Comparison of ENCODE assay signal across 19 cellular contexts in genomic region chrX:151176351-151176750, GRCh38. TPM values are rescaled to one million over a fixed set of nuclear protein-coding genes. Genes with fewer than 3 reads are reported as not detected.
DNase-seq lines count a peak whose midpoint lies in the region; ATAC-seq and TF ChIP-seq lines count a peak whose summit lies in the region.
"Had no signal": no experiment of that assay in that cellular context is flagged by ENCODE, and none has a peak within 500 bp of the region (broad histone marks: within the 10 kb centered on the region; RNA-seq: fewer than 3 reads in every experiment).

GPR50 (plus strand) TSS chrX:151176584; CDS start chrX:151176722, 138 bp downstream.

- H3K4me3 ChIP-seq in endodermal cell (ENCODE audit: low read length) (peak within 1 kb of the TSS; percentile 76), neuron (ENCODE audit: low read length) (no peak within 1 kb of the TSS)
- H3K4me3 ChIP-seq: GM23248 had no signal

- H3K4me3 Mint-ChIP-seq in endodermal cell: peak within 1 kb of the TSS; percentile 55
- peak within 1 kb of the TSS in 3 of 10 donors; percentile 26 to 68 (median 27) for H3K4me3 Mint-ChIP-seq in naive thymus-derived CD8-positive, alpha-beta T cell
- H3K4me3 Mint-ChIP-seq: central memory CD8-positive, alpha-beta T cell; natural killer cell; T-helper 1 cell treated with Interleukin-12 subunit alpha and Interleukin-12 subunit beta and Interleukin-4 antibody, amounts not matched to agents 30 μg/mL and 1 μg/mL, for 36 hours had no signal

- H3K27me3 Mint-ChIP-seq in endodermal cell (ENCODE audit: insufficient read depth): peaks cover 97% of the 10 kb centered on the region
- peaks cover 20 to 65% (median 36%) of the 10 kb centered on the region in 5 donors for H3K27me3 Mint-ChIP-seq in naive thymus-derived CD8-positive, alpha-beta T cell

- DNase-seq in NCI-H2107 (lab: John Stamatoyannopoulos, UW) (peak; percentile 43), endodermal cell (no peak), NCI-H1694 (lab: John Stamatoyannopoulos, UW) (no peak), activated gamma-delta T cell treated with Interleukin-2 at 50 U/mL for 16 hours (no peak), HK-2 (ENCODE audit: unreplicated experiment) (no peak)
- DNase-seq in naive thymus-derived CD8-positive, alpha-beta T cell: no peak
- DNase-seq: activated CD4-positive, CD25-positive, alpha-beta regulatory T cell treated with anti-CD3 and anti-CD28 coated beads, Interleukin-2, amount 50 U/mL, for 72 hours; activated naive CD8-positive, alpha-beta T cell treated with anti-CD3 and anti-CD28 coated beads for 36 hours; GM23248; left colon; natural killer cell; NCI-H146; stimulated activated naive CD4-positive, alpha-beta T cell had no signal

- no peak for TF ChIP-seq CTCF in endodermal cell (conservative IDR thresholded peaks at IDR 0.05)

- H3K27me3 ChIP-seq in endodermal cell (ENCODE audit: control insufficient read depth, insufficient read depth, low read length, poor library complexity, severe bottlenecking) (peaks cover 82% of the 10 kb centered on the region), neuron (ENCODE audit: insufficient read depth, low read length) (peaks cover 57% of the 10 kb centered on the region)

- no peak within 1 kb of the TSS for H3K27ac Mint-ChIP-seq in endodermal cell
- no peak within 1 kb of the TSS for H3K27ac Mint-ChIP-seq in naive thymus-derived CD8-positive, alpha-beta T cell
- H3K27ac Mint-ChIP-seq: activated naive CD8-positive, alpha-beta T cell treated with anti-CD3 and anti-CD28 coated beads for 36 hours; natural killer cell; T-helper 1 cell treated with Interleukin-12 subunit alpha and Interleukin-12 subunit beta and Interleukin-4 antibody, amounts not matched to agents 30 μg/mL and 1 μg/mL, for 36 hours had no signal

- H3K9ac ChIP-seq in ES-I3 (ENCODE audit: low read depth, low read length) (peak within 1 kb of the TSS; percentile 57; the same call in 1 of the 2 replicates), endodermal cell (ENCODE audit: extremely low read depth, low read length, poor library complexity, severe bottlenecking) (no peak within 1 kb of the TSS)
- H3K9ac ChIP-seq: GM23248, KMS-11 had no signal

- peaks cover 2% of the 10 kb centered on the region for H3K4me1 Mint-ChIP-seq in endodermal cell
- peaks cover 3 to 17% (median 12%) of the 10 kb centered on the region in 4 donors for H3K4me1 Mint-ChIP-seq in naive thymus-derived CD8-positive, alpha-beta T cell
- H3K4me1 Mint-ChIP-seq: natural killer cell had no signal

- H3K4me1 ChIP-seq in ES-I3 (ENCODE audit: insufficient read depth, low read length): peaks cover under 1% of the 10 kb centered on the region; the same call in 1 of the 2 replicates
- no peaks in the 10 kb centered on the region for H3K4me1 ChIP-seq in endodermal cell (ENCODE audit: control insufficient read depth, insufficient read depth, low read length)
- H3K4me1 ChIP-seq in neuron (ENCODE audit: insufficient read depth, low read length): peaks cover 5% of the 10 kb centered on the region

- H2AFZ ChIP-seq in neuron (ENCODE audit: low read depth, low read length): peak within 1 kb of the TSS; percentile 72
- H2AFZ ChIP-seq: GM23248 had no signal

- WGBS in endodermal cell (ENCODE audit: insufficient coverage in 1 of 2, insufficient read length in 1 of 2), 2 experiments: 22% methylated on average over 8 of the region's 8 CpGs; no CpG with 5 or more reads in 1 of the 2 experiments

- H3K36me3 Mint-ChIP-seq in endodermal cell (ENCODE audit: low read depth): no peaks in the 10 kb centered on the region
- peaks cover 0 to 5% (median 0%) of the 10 kb centered on the region in 3 donors for H3K36me3 Mint-ChIP-seq in naive thymus-derived CD8-positive, alpha-beta T cell
- H3K36me3 Mint-ChIP-seq: activated naive CD8-positive, alpha-beta T cell treated with anti-CD3 and anti-CD28 coated beads for 36 hours; natural killer cell had no signal

- POLR2A ChIA-PET in naive thymus-derived CD8-positive, alpha-beta T cell (lab: Charles Lee): no interaction called here

- peaks cover 5% of the 10 kb centered on the region for H3K9me3 ChIP-seq in ES-I3 (ENCODE audit: control insufficient read depth, insufficient read depth, low read length)
- H3K9me3 ChIP-seq in endodermal cell (ENCODE audit: control insufficient read depth, low read length): no peaks in the 10 kb centered on the region
- H3K9me3 ChIP-seq in neuron (ENCODE audit: low read length): no peaks in the 10 kb centered on the region

- H3K9me3 Mint-ChIP-seq in endodermal cell: peaks cover 66% of the 10 kb centered on the region
- H3K9me3 Mint-ChIP-seq in naive thymus-derived CD8-positive, alpha-beta T cell: peaks cover 0 to 9% (median 0%) of the 10 kb centered on the region in 9 donors
- H3K9me3 Mint-ChIP-seq: central memory CD8-positive, alpha-beta T cell; natural killer cell; T-helper 1 cell treated with Interleukin-12 subunit alpha and Interleukin-12 subunit beta and Interleukin-4 antibody, amounts not matched to agents 30 μg/mL and 1 μg/mL, for 36 hours had no signal

- H3K36me3 ChIP-seq in ES-I3 (ENCODE audit: insufficient read depth, low read length) (no peaks in the 10 kb centered on the region), endodermal cell (ENCODE audit: control insufficient read depth, insufficient read depth, low read length) (no peaks in the 10 kb centered on the region), neuron (ENCODE audit: insufficient read depth, low read length) (no peaks in the 10 kb centered on the region)

- no peak for ATAC-seq in naive thymus-derived CD8-positive, alpha-beta T cell
- ATAC-seq: left colon, natural killer cell had no signal

- H3K27ac ChIP-seq in endodermal cell (ENCODE audit: low read depth, low read length): no peak within 1 kb of the TSS
- H3K27ac ChIP-seq: GM23248, KMS-11 had no signal

RNA-seq across cellular contexts. Expression of gene GPR50, which starts in this region (rescaled TPM):
- total RNA-seq in endodermal cell: under 1 TPM; 0.18 to 0.70 TPM
- polyA plus RNA-seq in endodermal cell (2013, experiment 1 of 2): 0.96 TPM
- 1.2 TPM for polyA plus RNA-seq in endodermal cell (2013, experiment 2 of 2)
- not detected for total RNA-seq in naive thymus-derived CD8-positive, alpha-beta T cell
- polyA plus RNA-seq in naive thymus-derived CD8-positive, alpha-beta T cell: not detected
- total RNA-seq: activated naive CD8-positive, alpha-beta T cell treated with anti-CD3 and anti-CD28 coated beads for 36 hours; GM23248; left colon; natural killer cell; sciatic nerve had no signal
- polyA plus RNA-seq: GM23248 had no signal
